ENCODE assay signal across 9 cellular contexts in genomic region chr6:34132486-34133185, GRCh38. TPM values are rescaled to one million over a fixed set of nuclear protein-coding genes. Genes with fewer than 3 reads are reported as not detected.
DNase-seq lines count a peak whose midpoint lies in the region; ATAC-seq, FAIRE-seq and TF ChIP-seq lines count a peak whose summit lies in the region.
"Had no signal": no experiment of that assay in that cellular context is flagged by ENCODE, and none has a peak within 500 bp of the region (broad histone marks: within the 10 kb centered on the region; RNA-seq: fewer than 3 reads in every experiment).

No MANE protein-coding gene starts in this region.

- no peak overlapping the region for H3K4me3 ChIP-seq in K562
- no peak overlapping the region for H3K4me3 ChIP-seq in pancreas

- TF ChIP-seq RAD21 in K562 (CRISPR knock-in tag; conservative IDR thresholded peaks at IDR 0.05 in 1 of 2, IDR thresholded peaks at IDR 0.05 in 1 of 2), result no peak

- no peak for TF ChIP-seq POLR2A in K562 (conservative IDR thresholded peaks at IDR 0.05)

- H3K9me3 ChIP-seq in K562 (replicated peaks; ENCODE audit: control insufficient read depth, insufficient read depth, low read depth, low read length) (no peaks in the 10 kb centered on the region), pancreas (no peaks in the 10 kb centered on the region)

- TF ChIP-seq EP300 in K562 (IDR thresholded peaks at IDR 0.05; ENCODE audit: low read length), result no peak

- WGBS in K562 (ENCODE audit: insufficient coverage, low coverage, missing lambda C conversion rate), result 18% methylated on average over 20 of the region's 20 CpGs
- 45 to 54% methylated on average over 20 of the region's 20 CpGs for WGBS in pancreas, 2 donors

- H3K27ac ChIP-seq in K562 (ENCODE audit: extremely low read depth, low read depth, low read length) (no peak overlapping the region), pancreas (no peak overlapping the region)
- H3K27ac ChIP-seq: KMS-11 had no signal

- H3K4me1 ChIP-seq in K562 (replicated peaks in 1 of 2; ENCODE audit: control insufficient read depth in 2 of 2, insufficient read depth in 2 of 2, low read length in 2 of 2) (peaks cover 0 to 5% of the 10 kb centered on the region in 2 experiments; a peak in 1 of 5 replicates), pancreas (no peaks in the 10 kb centered on the region)

- no peak overlapping the region for H2AFZ ChIP-seq in K562 (ENCODE audit: low read depth, low read length)

- TF ChIP-seq CTCF in K562 (IDR thresholded peaks at IDR 0.05 in 2 of 3, conservative IDR thresholded peaks at IDR 0.05 in 1 of 3; ENCODE audit: insufficient read depth in 2 of 3, low read depth in 1 of 3, low read length in 3 of 3), result no peak
- TF ChIP-seq CTCF in pancreas (IDR thresholded peaks at IDR 0.05), result no peak

- intact Hi-C loops in K562 (cut with micrococcal nuclease) (no loop called here), pancreas (cut with DNase I) (no loop called here)

- POLR2A ChIA-PET in K562 (lab: Yijun Ruan, JAX), result interaction anchor here (0.6 to 1.4 kb wide), 2 partner anchors 10 to 150 kb away, joined by 3 to 4 read pairs; no protein-coding TSS in a partner anchor

- DNase-seq in SIG-M5 treated with dmso at 0.1 percent for 504 hours (lab: John Stamatoyannopoulos, UW; ENCODE audit: unreplicated experiment) (peak; percentile 20), SIG-M5 (lab: John Stamatoyannopoulos, UW) (no peak), NCI-H510A (lab: John Stamatoyannopoulos, UW) (peak; percentile 72), K562 (ENCODE audit: extremely low read depth in 1 of 4, low spot score in 3 of 4) (peak; percentile 72 to 86 (median 79)), pancreas (peak in 2 of 6 donors; percentile 19 to 71), G401 (ENCODE audit: low spot score) (no peak), superior temporal gyrus (ENCODE audit: extremely low spot score) (no peak)

- H3K79me2 ChIP-seq in K562 (ENCODE audit: control insufficient read depth, insufficient read depth, low read length), result no peaks in the 10 kb centered on the region

- CTCF ChIA-PET in K562 (lab: Yijun Ruan, JAX; ENCODE audit: low intra/inter-chr PET ratio), result no interaction called here

- H3K4me2 ChIP-seq in K562 (ENCODE audit: insufficient read depth, low read length), result no peak overlapping the region
- H3K4me2 ChIP-seq: KMS-11 had no signal

- H3K9me1 ChIP-seq in K562 (ENCODE audit: control insufficient read depth, insufficient read depth, low read length), result no peaks in the 10 kb centered on the region

- peak; percentile 85 for ATAC-seq in K562
- peak in 3 of 4 donors; percentile 60 to 73 (median 72) for ATAC-seq in pancreas
- no peak for ATAC-seq in HG03095 (IDR thresholded peaks at IDR 0.05; ENCODE audit: unreplicated experiment)

- no peaks in the 10 kb centered on the region for H3K36me3 ChIP-seq in K562 (ENCODE audit: control insufficient read depth, insufficient read depth, low read length)
- H3K36me3 ChIP-seq in pancreas, result no peaks in the 10 kb centered on the region

- in situ Hi-C loops in K562 (cut with MboI) (no loop called here), G401 (cut with HindIII; ENCODE audit: low sequenced_read_pairs) (loop anchor here (25.0 kb wide), 1 partner anchor 295 kb away; no protein-coding TSS in a partner anchor)

- no peak overlapping the region for H3K9ac ChIP-seq in K562 (ENCODE audit: insufficient read depth in 1 of 2, low read depth in 2 of 2, low read length in 2 of 2)
- H3K9ac ChIP-seq: KMS-11 had no signal

- peaks cover 20% of the 10 kb centered on the region; the same call in 1 of the 2 replicates for H4K20me1 ChIP-seq in K562 (replicated peaks; ENCODE audit: control insufficient read depth, insufficient read depth, low read length)

- FAIRE-seq in K562 (lab: Jason Lieb, UNC) (peak; percentile 87), pancreas (lab: Jason Lieb, UNC) (no peak)

- BruUV-seq in K562 (replicated peaks; lab: Mats Ljungman, UMichigan), result no TSS peak

- H3K27me3 ChIP-seq in K562 (ENCODE audit: control insufficient read depth in 2 of 2, insufficient read depth in 2 of 2, low read length in 2 of 2) (peaks cover 0 to 32% of the 10 kb centered on the region in 2 experiments; a peak in 3 of 5 replicates), pancreas (peaks cover 0 to 3% (median 0%) of the 10 kb centered on the region in 4 donors)

TF ChIP-seq in K562, 482 proteins besides CTCF, POLR2A, EP300 and RAD21 (continues in another document):
- TF ChIP-seq SMC3 (conservative IDR thresholded peaks at IDR 0.05; ENCODE audit: insufficient read depth, low read depth, low read length), result 0 out of 2 replicates have a peak, but pooled peaks have one; percentile 25
- no peak for TF ChIP-seq ZBTB2 (IDR thresholded peaks at IDR 0.05)
- TF ChIP-seq HDAC1 (IDR thresholded peaks at IDR 0.05), result 0 out of 4 replicates have a peak, but pooled peaks of 1 of the 2 experiments have one; percentile 38
- TF ChIP-seq ZBTB43 (CRISPR knock-in tag; IDR thresholded peaks at IDR 0.05), result no peak
- no peak for TF ChIP-seq GMEB1 (CRISPR knock-in tag; IDR thresholded peaks at IDR 0.05)
- no peak for TF ChIP-seq ZZZ3 (IDR thresholded peaks at IDR 0.05)
- TF ChIP-seq ZNF766 (CRISPR knock-in tag; conservative IDR thresholded peaks at IDR 0.05), result peak; percentile 66; the same call in 1 of the 2 replicates
- TF ChIP-seq POLR2G (IDR thresholded peaks at IDR 0.05; ENCODE audit: low read depth, low read length), result no peak
- no peak for TF ChIP-seq MYNN (IDR thresholded peaks at IDR 0.05)
- peak; percentile 29; the same call in 1 of the 2 replicates for TF ChIP-seq MYNN (CRISPR knock-in tag; IDR thresholded peaks at IDR 0.05)
- peak in 1 of 2 experiments; percentile 76; a peak in 1 of 4 replicates for TF ChIP-seq RCOR1 (IDR thresholded peaks at IDR 0.05; ENCODE audit: borderline replicate concordance in 1 of 2, low read depth in 2 of 2, low read length in 2 of 2)

RNA-seq across cellular contexts. Expression of gene GRM4, which starts 13.3 kb away (rescaled TPM):
- total RNA-seq in K562 (2011; cell fraction: chromatin; rRNA removed; ENCODE audit: low replicate concordance), result 0.09 TPM in 1 of 2 replicates, not detected in the other
- total RNA-seq in K562 (2011; cell fraction: nucleolus; rRNA removed), result not detected in 2 replicates
- not detected in 2 replicates for total RNA-seq in K562 (2011; cell fraction: nucleoplasm; rRNA removed)
- total RNA-seq in K562 (2014; rRNA removed), result 0.18 TPM in 1 of 2 replicates, not detected in the other
- total RNA-seq in K562 (2014; rRNA removed; fragmentation: Illumina TruSeq; extraction: Trizol), result not detected in 2 replicates
- total RNA-seq in K562 (2015; rRNA removed; fragmentation: Illumina TruSeq; extraction: Trizol), result not detected in 2 replicates
- not detected in 2 replicates for total RNA-seq in K562 (2021)
- polyA plus RNA-seq in K562 (2011; rRNA removed), result not detected in 2 replicates
- polyA plus RNA-seq in K562 (2011; cell fraction: cytosol; rRNA removed), result not detected in 2 replicates
- polyA plus RNA-seq in K562 (2011; cell fraction: nucleus; rRNA removed), result 0.09 TPM in 1 of 2 replicates, not detected in the other
- 0.04 TPM in 1 of 2 replicates, not detected in the other for polyA plus RNA-seq in K562 (2012)
- not detected in 2 replicates for polyA plus RNA-seq in K562 (2014; fragmentation: Illumina TruSeq; extraction: Trizol)
- polyA plus RNA-seq in K562 (2014; fragmentation: Nextera tagmentation; extraction: Ambion mirVana), result not detected
- polyA plus RNA-seq in K562 (2014; rRNA removed), result not detected in 2 replicates
- not detected in 2 replicates for polyA minus RNA-seq in K562 (2011; rRNA and poly(A)+ RNA removed)
- not detected in 2 replicates for polyA minus RNA-seq in K562 (2011; cell fraction: cytosol; rRNA and poly(A)+ RNA removed)
- polyA minus RNA-seq in K562 (2011; cell fraction: nucleus; rRNA and poly(A)+ RNA removed), result 0.11 TPM in 1 of 2 replicates, not detected in the other
- total RNA-seq in pancreas, result 1 to 10 TPM in 3 of 6 donors, under 1 TPM in 3; 0.23 to 1.9 (median 1.1) TPM
- polyA plus RNA-seq in pancreas, result 1 to 10 TPM; 2.2 to 6.8 TPM
- total RNA-seq in G401 (2014; rRNA removed; shearing (Covaris generic)), result 4.9 and 6.5 TPM in 2 replicates

Comparison
In these comparisons a context has a peak if more than half of its experiments do, and no peak if none do; other contexts are left out.
1. DNase-seq: peak in SIG-M5 treated with dmso at 0.1 percent for 504 hours (single experiment), NCI-H510A (single experiment) and K562 (4 of 4); none in SIG-M5 (single experiment), G401 (single experiment) and superior temporal gyrus (single experiment).